24 cellular contexts compared by ENCODE assay signal in the genomic region with DNA sequence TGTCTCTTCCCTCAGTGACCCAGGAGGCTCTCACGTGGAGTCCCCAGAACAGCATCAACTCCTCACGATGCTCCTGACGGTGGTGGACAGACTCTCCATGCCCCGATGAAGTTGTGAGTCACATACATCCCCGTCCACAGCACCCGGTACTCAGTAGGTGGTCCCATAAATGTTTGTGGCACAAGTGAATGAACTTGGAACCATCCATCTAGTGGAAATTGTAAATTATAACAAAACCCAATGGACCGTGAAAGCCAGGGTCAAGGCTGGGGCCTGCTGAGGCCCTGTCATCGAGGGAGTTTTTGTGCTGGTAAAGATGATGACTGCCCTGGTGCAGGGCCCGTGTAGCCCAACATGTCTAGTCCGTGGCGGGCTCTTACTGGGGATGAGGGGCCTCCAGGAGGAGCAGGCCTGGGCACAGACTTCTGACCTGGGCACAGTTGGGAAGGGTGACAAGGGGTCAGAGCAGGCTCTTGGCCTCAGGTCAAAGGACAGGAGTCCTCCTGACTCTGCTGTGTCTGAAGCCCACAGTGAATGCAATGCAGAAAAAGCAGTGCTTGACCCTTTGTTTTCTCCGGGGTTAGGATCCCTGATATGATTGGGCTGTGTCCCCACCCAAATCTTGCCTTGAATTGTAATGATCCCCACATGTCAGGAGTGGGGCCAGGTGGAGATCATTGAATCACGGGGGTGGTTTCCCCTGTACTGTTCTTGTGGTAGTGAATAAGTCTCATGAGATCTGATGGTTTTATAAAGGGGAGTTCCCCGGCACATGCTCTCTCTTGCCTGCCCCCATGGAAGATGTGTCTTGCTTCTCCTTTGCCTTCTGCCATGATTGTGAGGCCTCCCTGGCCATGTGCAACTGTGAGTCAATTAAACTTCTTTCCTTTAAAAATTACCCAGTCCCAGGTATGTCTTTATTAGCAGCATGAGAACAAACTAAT. TPM values are rescaled to one million over a fixed set of nuclear protein-coding genes. Genes with fewer than 3 reads are reported as not detected.
DNase-seq lines count a peak whose midpoint lies in the region; ATAC-seq and TF ChIP-seq lines count a peak whose summit lies in the region.
"Had no signal": no experiment of that assay in that cellular context is flagged by ENCODE, and none has a peak within 500 bp of the region (broad histone marks: within the 10 kb centered on the region; RNA-seq: fewer than 3 reads in every experiment).

No MANE protein-coding gene starts in this region.

- no peaks in the 10 kb centered on the region for H3K27me3 ChIP-seq in BLaER1
- no peaks in the 10 kb centered on the region for H3K27me3 ChIP-seq in osteoblast (ENCODE audit: insufficient read depth, low read length)
- H3K27me3 ChIP-seq in thyroid gland = no peaks in the 10 kb centered on the region
- H3K27me3 ChIP-seq: ascending aorta, tibial artery had no signal

- peaks cover 38% of the 10 kb centered on the region for H3K4me1 ChIP-seq in BLaER1
- H3K4me1 ChIP-seq in osteoblast (ENCODE audit: insufficient read depth, low read length) = peaks cover 3% of the 10 kb centered on the region
- peaks cover 5 to 21% of the 10 kb centered on the region in 2 donors for H3K4me1 ChIP-seq in thyroid gland

- H3K36me3 ChIP-seq in BLaER1 (peaks cover 20% of the 10 kb centered on the region; the same call in 1 of the 2 replicates), osteoblast (ENCODE audit: insufficient read depth, low read length) (no peaks in the 10 kb centered on the region), thyroid gland (no peaks in the 10 kb centered on the region)

- no peak overlapping the region for H3K9ac ChIP-seq in BLaER1
- H3K9ac ChIP-seq: SK-N-SH had no signal

- peaks cover 58% of the 10 kb centered on the region for H3K9me3 ChIP-seq in BLaER1
- H3K9me3 ChIP-seq in osteoblast (ENCODE audit: low read depth, low read length) = peaks cover 2% of the 10 kb centered on the region
- no peaks in the 10 kb centered on the region for H3K9me3 ChIP-seq in thyroid gland
- H3K9me3 ChIP-seq: ascending aorta, SK-N-SH, tibial artery had no signal

- intact Hi-C loops in thyroid gland (cut with DNase I) = loop anchor here (10.0 kb wide), 2 partner anchors 129 to 299 kb away; no protein-coding TSS in a partner anchor

- no peak overlapping the region for H2AFZ ChIP-seq in osteoblast (ENCODE audit: low read length)
- H2AFZ ChIP-seq: PC-9 had no signal

- H3K27ac ChIP-seq in BLaER1 (no peak overlapping the region), osteoblast (ENCODE audit: low read depth, low read length) (no peak overlapping the region), thyroid gland (no peak overlapping the region)
- H3K27ac ChIP-seq: ascending aorta, tibial artery had no signal

- no peak for ATAC-seq in GM19324 (IDR thresholded peaks at IDR 0.05; ENCODE audit: low FRiP score, unreplicated experiment)
- ATAC-seq: right cardiac atrium had no signal

- TF ChIP-seq POLR2A in thyroid gland (IDR thresholded peaks at IDR 0.05) = no peak

- 84% methylated on average over 12 to 14 of the region's 14 CpGs for WGBS in thyroid gland, 2 donors

- peak overlapping the region; percentile 12 for H3K4me3 ChIP-seq in BLaER1
- no peak overlapping the region for H3K4me3 ChIP-seq in osteoblast (ENCODE audit: insufficient read depth, low read length)
- H3K4me3 ChIP-seq in thyroid gland (replicated peaks in 1 of 3) = no peak overlapping the region
- H3K4me3 ChIP-seq: ascending aorta, PC-9, tibial artery had no signal

- H3K4me2 ChIP-seq in BLaER1 (0 out of 2 replicates have a peak overlapping the region, but pooled peaks have one; percentile 32), osteoblast (ENCODE audit: insufficient read depth, low read length) (no peak overlapping the region)
- H3K4me2 ChIP-seq: PC-9, SK-N-SH had no signal

- TF ChIP-seq CTCF in osteoblast (IDR thresholded peaks at IDR 0.05; ENCODE audit: extremely low read depth, low read depth, low read length) = no peak
- no peak for TF ChIP-seq CTCF in thyroid gland (IDR thresholded peaks at IDR 0.05)

- no peaks in the 10 kb centered on the region for H4K20me1 ChIP-seq in BLaER1
- no peaks in the 10 kb centered on the region for H4K20me1 ChIP-seq in osteoblast (ENCODE audit: insufficient read depth, low read length)

- DNase-seq in A172 (ENCODE audit: low spot score) (peak; percentile 76), osteoblast (ENCODE audit: insufficient read length, low spot score, missing footprints) (peak; percentile 52), thyroid gland (no peak), NCI-H82 treated with DMSO at 0.1 percent for 48 hours (lab: John Stamatoyannopoulos, UW; ENCODE audit: unreplicated experiment) (no peak)
- peak; percentile 8 for DNase-seq in activated CD4-positive, CD25-positive, alpha-beta regulatory T cell treated with anti-CD3 and anti-CD28 coated beads, Interleukin-2, amount 50 U/mL, for 72 hours
- DNase-seq: activated CD4-positive, alpha-beta T cell treated with anti-CD3 and anti-CD28 coated beads for 1 hour; activated gamma-delta T cell treated with Interleukin-2 at 50 U/mL for 16 hours; AML-193; COR-L47; foreskin melanocyte; hippocampal formation; KG1; NCI-H2029 treated with DMSO at 0.1 percent for 48 hours; NCI-H345; occipital lobe; PC-9; SK-N-SH; T-helper 9 cell had no signal

- no peaks in the 10 kb centered on the region for H3K79me2 ChIP-seq in osteoblast (ENCODE audit: insufficient read depth, low read length)

RNA-seq across cellular contexts. Expression of a gene that starts 20.0 kb away (rescaled TPM):
- 0.14 and 1.8 TPM in 2 replicates for total RNA-seq in A172 (2014; rRNA removed; shearing (Covaris generic))
- total RNA-seq in osteoblast (under 0.01 and 0.29 TPM in 2 replicates), thyroid gland (1 to 10 TPM in 2 of 4 donors, under 1 TPM in 1, not detected in 1; 0.45 to 2.3 (median 2.0) TPM)
- total RNA-seq: HT-29 had no signal

Comparison
In these comparisons a context has a peak if more than half of its experiments do, and no peak if none do; other contexts are left out.
1. DNase-seq: peak in A172 (single experiment), activated CD4-positive, CD25-positive, alpha-beta regulatory T cell treated with anti-CD3 and anti-CD28 coated beads, Interleukin-2, amount 50 U/mL, for 72 hours (single experiment) and osteoblast (single experiment); none in thyroid gland (0 of 2) and NCI-H82 treated with DMSO at 0.1 percent for 48 hours (single experiment).